8 cellular contexts compared by ENCODE assay signal in genomic region chr1:10867138-10867721, GRCh38.
A peak's percentile ranks its signal among the peaks of the same experiment; 100 is the strongest.
DNase-seq lines count a peak whose midpoint lies in the region; ATAC-seq and TF ChIP-seq lines count a peak whose summit lies in the region.

No MANE protein-coding gene starts in this region.

- peak; percentile 22 for TF ChIP-seq CTCF in astrocyte of the cerebellum (IDR thresholded peaks at IDR 0.05; ENCODE audit: low read depth, low read length, missing control alignments)

- peak overlapping the region; percentile 27 for H3K4me3 ChIP-seq in astrocyte of the cerebellum (ENCODE audit: low read depth, low read length)

- in situ Hi-C loops in KBM-7 (cut with MboI; ENCODE audit: low pct_unique_long_range_greater_than_20kb, low sequenced_read_pairs), result loop anchor here (25.0 kb wide), 1 partner anchor 355 kb away; no protein-coding TSS in a partner anchor
- in situ Hi-C loops in astrocyte of the cerebellum (cut with HindIII; ENCODE audit: low sequenced_read_pairs), result no loop called here

- DNase-seq in EL (peak; percentile 58), KBM-7 (peak; percentile 68), T-helper 9 cell (peak; percentile 67), astrocyte of the cerebellum (ENCODE audit: low read depth) (no peak), iPS-NIHi11 (ENCODE audit: low spot score) (peak; percentile 90), KG1 (lab: John Stamatoyannopoulos, UW) (no peak)
- peak; percentile 34 to 53 for DNase-seq in stimulated activated CD4-positive, alpha-beta T cell treated with anti-CD3 and anti-CD28 coated beads, Interleukin-15, amount 100 ng/mL, for 1 hour (ENCODE audit: low read depth in 1 of 2, low spot score in 1 of 2)

- no peak for ATAC-seq in HG03135 (IDR thresholded peaks at IDR 0.05; ENCODE audit: unreplicated experiment)

Comparison
In these comparisons a context has a peak if more than half of its experiments do, and no peak if none do; other contexts are left out.
1. DNase-seq: peak in EL (single experiment), KBM-7 (single experiment), T-helper 9 cell (single experiment), iPS-NIHi11 (single experiment) and stimulated activated CD4-positive, alpha-beta T cell treated with anti-CD3 and anti-CD28 coated beads, Interleukin-15, amount 100 ng/mL, for 1 hour (2 of 2); none in astrocyte of the cerebellum (single experiment) and KG1 (single experiment).